ENCODE assay signal across 26 cellular contexts in genomic region chr10:101446947-101447346, GRCh38.
"Had no signal": no experiment of that assay in that cellular context is flagged by ENCODE, and none has a peak within 500 bp of the region (broad histone marks: within the 10 kb centered on the region; RNA-seq: fewer than 3 reads in every experiment).

No MANE protein-coding gene starts in this region.

- DNase-seq: activated CD4-positive, alpha-beta T cell treated with anti-CD3 and anti-CD28 coated beads for 36 hours; activated CD4-positive, alpha-beta T cell treated with anti-CD3 and anti-CD28 coated beads, Interleukin-2, amount 50 U/mL, for 4 hours; activated CD8-positive, alpha-beta memory T cell treated with anti-CD3 and anti-CD28 coated beads for 24 hours; activated CD8-positive, alpha-beta memory T cell treated with anti-CD3 and anti-CD28 coated beads, Interleukin-2, amount 50 U/mL, for 4 hours; activated T-cell treated with anti-CD3 and anti-CD28 coated beads, Interleukin-2, amount 50 U/mL, for 24 hours; colonic mucosa; dorsolateral prefrontal cortex; effector memory CD8-positive, alpha-beta T cell; lower lobe of right lung; naive thymus-derived CD8-positive, alpha-beta T cell; ovary; sigmoid colon; spleen; stimulated activated CD4-positive, alpha-beta T cell treated with anti-CD3 and anti-CD28 coated beads, Interleukin-4, amount 100 ng/mL, for 1 hour; stimulated activated naive CD4-positive, alpha-beta T cell; T1000; testis; trophoblast cell had no signal

- H3K36me3 ChIP-seq: ascending aorta, colonic mucosa, esophagus muscularis mucosa, lower lobe of right lung, neutrophil, ovary, prostate gland, sigmoid colon, spleen, vagina had no signal

- H3K27me3 ChIP-seq: ascending aorta, colonic mucosa, dorsolateral prefrontal cortex, esophagus muscularis mucosa, ovary, sigmoid colon, spleen, testis, vagina had no signal

- H3K4me1 ChIP-seq: ascending aorta, colonic mucosa, lower lobe of right lung, prostate gland, testis, vagina had no signal

- H3K27ac ChIP-seq: ascending aorta, colonic mucosa, dorsolateral prefrontal cortex, esophagus muscularis mucosa, lower lobe of right lung, neutrophil, ovary, prostate gland, sigmoid colon, spleen, testis, vagina had no signal

- ATAC-seq: activated CD4-positive, alpha-beta T cell treated with anti-CD3 and anti-CD28 coated beads for 36 hours; activated naive CD4-positive, alpha-beta T cell treated with anti-CD3 and anti-CD28 coated beads, Interleukin-2, amount 50 U/mL, for 72 hours; activated T-helper 17 cell treated with anti-CD3 and anti-CD28 coated beads, Interleukin-2, amount 50 U/mL, for 72 hours; effector memory CD8-positive, alpha-beta T cell; lower lobe of right lung; naive thymus-derived CD8-positive, alpha-beta T cell; WTC11 had no signal

- H3K9me3 ChIP-seq: ascending aorta, colonic mucosa, esophagus muscularis mucosa, lower lobe of right lung, neutrophil, ovary, prostate gland, sigmoid colon, spleen, testis, vagina had no signal

- H3K4me3 ChIP-seq: ascending aorta, colonic mucosa, dorsolateral prefrontal cortex, esophagus muscularis mucosa, lower lobe of right lung, ovary, prostate gland, sigmoid colon, spleen, testis, vagina had no signal
